In genomic region chr17:41496803-41497484, GRCh38 we compare ENCODE assay signal across 1 cellular context.
TF ChIP-seq lines count a peak whose summit lies in the region.

No MANE protein-coding gene starts in this region.

TF ChIP-seq in GM23338, 12 proteins besides CTCF, POLR2A, EP300 and RAD21 (continued from another document):
- no peak for TF ChIP-seq REST (IDR thresholded peaks at IDR 0.05; ENCODE audit: unreplicated experiment)
- no peak for TF ChIP-seq ETS1 (IDR thresholded peaks at IDR 0.05)
- no peak for TF ChIP-seq NANOG (IDR thresholded peaks at IDR 0.05; ENCODE audit: borderline replicate concordance)
